22 cellular contexts compared by ENCODE assay signal in genomic region chr2:103868394-103868793, GRCh38.
DNase-seq lines count a peak whose midpoint lies in the region; ATAC-seq and TF ChIP-seq lines count a peak whose summit lies in the region.
"Had no signal": no experiment of that assay in that cellular context is flagged by ENCODE, and none has a peak within 500 bp of the region (broad histone marks: within the 10 kb centered on the region; RNA-seq: fewer than 3 reads in every experiment).

No MANE protein-coding gene starts in this region.

- H3K27me3 ChIP-seq in SJCRH30: no peaks in the 10 kb centered on the region
- H3K27me3 ChIP-seq: BLaER1 treated with 17β-estradiol and CSF1 and Interleukin-3, amounts not matched to agents 10 nM and 100 nM had no signal

- H3K9me3 ChIP-seq in SJCRH30 (replicated peaks): no peaks in the 10 kb centered on the region
- H3K9me3 ChIP-seq: A549; BLaER1 treated with 17β-estradiol and CSF1 and Interleukin-3, amounts not matched to agents 10 nM and 100 nM; Caco-2 had no signal

- H3K4me3 ChIP-seq in SJCRH30: no peak overlapping the region
- H3K4me3 ChIP-seq: A549; BLaER1 treated with 17β-estradiol and CSF1 and Interleukin-3, amounts not matched to agents 10 nM and 100 nM; GM12878 had no signal

- peak; percentile 33; the same call in 1 of the 2 replicates for TF ChIP-seq EP300 in Ishikawa (IDR thresholded peaks at IDR 0.05; ENCODE audit: borderline replicate concordance)

- no peaks in the 10 kb centered on the region for H3K36me3 ChIP-seq in SJCRH30
- H3K36me3 ChIP-seq: BLaER1 treated with 17β-estradiol and CSF1 and Interleukin-3, amounts not matched to agents 10 nM and 100 nM had no signal

- ATAC-seq in HG03521 (IDR thresholded peaks at IDR 0.05; ENCODE audit: unreplicated experiment): no peak
- ATAC-seq in HG03175 (IDR thresholded peaks at IDR 0.05; ENCODE audit: unreplicated experiment): no peak
- ATAC-seq: A549; CD8-positive, alpha-beta T cell; GM12878 had no signal

- DNase-seq in SJCRH30 (peak; percentile 28 to 35), kidney tubule cell (ENCODE audit: low spot score) (peak; percentile 6), kidney glomerular epithelial cell (lab: John Stamatoyannopoulos, UW) (no peak)
- DNase-seq: AML-193; Caco-2; CD4-positive, alpha-beta T cell; CD8-positive, alpha-beta T cell; DMS 273 treated with DMSO at 0.1 percent for 48 hours; DMS153; DMS53; DMS79; DND-41; EL; GDM1 had no signal

- peaks cover 12% of the 10 kb centered on the region for H3K4me1 ChIP-seq in SJCRH30
- H3K4me1 ChIP-seq: A549; BLaER1 treated with 17β-estradiol and CSF1 and Interleukin-3, amounts not matched to agents 10 nM and 100 nM; Caco-2 had no signal

- no peak for TF ChIP-seq RAD21 in Ishikawa (IDR thresholded peaks at IDR 0.05; ENCODE audit: low read depth)

- H3K27ac ChIP-seq in SJCRH30: peak overlapping the region; percentile 62
- H3K27ac ChIP-seq: 22Rv1; A549; BLaER1 treated with 17β-estradiol and CSF1 and Interleukin-3, amounts not matched to agents 10 nM and 100 nM; C4-2B had no signal

TF ChIP-seq in Ishikawa, 13 proteins besides CTCF, POLR2A, EP300 and RAD21:
- TF ChIP-seq TEAD4 (IDR thresholded peaks at IDR 0.05) (peak; percentile 65), USF1 (IDR thresholded peaks at IDR 0.05) (no peak)
